ENCODE assay signal across 15 cellular contexts in the genomic region with DNA sequence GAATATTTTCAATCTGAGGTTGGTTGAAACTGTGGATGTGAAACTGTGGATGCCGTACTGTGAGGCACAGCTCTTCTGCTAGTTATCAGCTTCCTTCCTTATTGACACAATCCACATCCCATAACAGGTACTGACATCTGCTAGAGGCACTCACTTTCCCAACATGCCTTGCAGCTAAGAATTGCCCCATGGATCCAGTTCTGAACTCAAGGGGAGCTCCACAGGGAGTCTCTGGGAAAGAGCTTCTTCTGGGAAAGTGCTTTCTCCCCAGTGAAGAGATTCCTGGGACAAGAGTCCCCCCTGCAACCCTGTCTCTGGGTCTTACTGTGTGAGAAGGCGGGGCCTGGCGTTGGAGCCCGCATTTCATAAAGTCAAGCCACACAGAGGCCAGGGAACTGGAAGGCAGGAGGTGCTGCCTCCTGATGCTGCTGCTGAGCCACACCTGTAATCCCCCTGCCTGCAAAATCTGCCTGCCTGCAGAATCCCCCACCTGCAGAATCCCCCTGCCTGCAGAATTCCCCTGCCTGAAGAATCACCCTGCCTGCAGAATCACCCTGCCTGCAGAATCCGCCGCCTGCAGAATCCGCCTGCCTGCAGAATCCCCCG.
DNase-seq lines count a peak whose midpoint lies in the region; ATAC-seq, FAIRE-seq and TF ChIP-seq lines count a peak whose summit lies in the region.
"Had no signal": no experiment of that assay in that cellular context is flagged by ENCODE, and none has a peak within 500 bp of the region (broad histone marks: within the 10 kb centered on the region; RNA-seq: fewer than 3 reads in every experiment).

No MANE protein-coding gene starts in this region.

- no peaks in the 10 kb centered on the region for H3K9me3 ChIP-seq in A549
- H3K9me3 ChIP-seq in HCT116 (ENCODE audit: control insufficient read depth in 1 of 2, insufficient read depth in 1 of 2, low read depth in 1 of 2, low read length in 2 of 2), result no peaks in the 10 kb centered on the region

- no peaks in the 10 kb centered on the region for H3K9me2 ChIP-seq in HCT116 (ENCODE audit: insufficient read depth)

- H3K4me3 ChIP-seq in A549 (no peak overlapping the region), HCT116 (replicated peaks in 1 of 2; ENCODE audit: low read depth in 1 of 2, low read length in 2 of 2) (no peak overlapping the region)

- RAD21 ChIA-PET in HCT116 (lab: Charles Lee; ENCODE audit: low non-redundant PET in 1 of 2, low total read pairs in 2 of 2, uncharacterized antibody in 2 of 2, unreplicated experiment in 2 of 2), result no interaction called here

- BruUV-seq in HCT116 (replicated peaks; lab: Mats Ljungman, UMichigan), result no TSS peak

- CTCF ChIA-PET in A549 (lab: Yijun Ruan, JAX) (interaction anchor here (0.9 to 2.1 kb wide), 5 partner anchors 10 to 179 kb away, joined by 3 to 7 read pairs (median 3); no protein-coding TSS in a partner anchor), HCT116 (lab: Charles Lee) (interaction anchor here (0.6 to 1.4 kb wide), 4 partner anchors 10 to 308 kb away, joined by 3 to 7 read pairs (median 4); no protein-coding TSS in a partner anchor)

- POLR2A ChIA-PET in A549 (lab: Yijun Ruan, JAX), result no interaction called here
- POLR2A ChIA-PET in HCT116 (lab: Charles Lee), result interaction anchor here (0.8 kb wide), 1 partner anchor 12 kb away, joined by 3 read pairs; no protein-coding TSS in a partner anchor

- no peaks in the 10 kb centered on the region for H4K20me1 ChIP-seq in HCT116 (ENCODE audit: insufficient read depth)

- no peaks in the 10 kb centered on the region for H3K27me3 Mint-ChIP-seq in chondrocyte (ENCODE audit: low read depth)

- H3K36me3 ChIP-seq in HCT116 (ENCODE audit: control insufficient read depth in 1 of 2, insufficient read depth in 2 of 2, low read length in 2 of 2), result no peaks in the 10 kb centered on the region

- no peak overlapping the region for H3K27ac Mint-ChIP-seq in chondrocyte (ENCODE audit: unreplicated experiment)
- H3K27ac Mint-ChIP-seq: B cell; CD4-positive, alpha-beta T cell had no signal

- ATAC-seq in A549 (no peak), HCT116 (peak; percentile 61), HG03571 (IDR thresholded peaks at IDR 0.05; ENCODE audit: unreplicated experiment) (no peak), GM18867 (IDR thresholded peaks at IDR 0.05; ENCODE audit: unreplicated experiment) (no peak)
- ATAC-seq: HepG2 had no signal

- H3K27ac ChIP-seq in A549 (peak overlapping the region in 1 of 2 experiments; percentile 49; a peak in 1 of 6 replicates), HCT116 (ENCODE audit: low read depth, low read length) (no peak overlapping the region)

- H3K27me3 ChIP-seq in HCT116 (ENCODE audit: insufficient read depth, low read length), result peaks cover 49% of the 10 kb centered on the region

- peaks cover 31% of the 10 kb centered on the region for H3K4me1 Mint-ChIP-seq in chondrocyte (ENCODE audit: low read depth)
- H3K4me1 Mint-ChIP-seq: B cell had no signal

- TF ChIP-seq POLR2A in A549 (IDR thresholded peaks at IDR 0.05; ENCODE audit: low read length) (no peak), HCT116 (IDR thresholded peaks at IDR 0.05; ENCODE audit: borderline replicate concordance, extremely low read depth, insufficient read depth, insufficient read length) (no peak)

- H3K9me3 Mint-ChIP-seq in chondrocyte (ENCODE audit: low read depth), result no peaks in the 10 kb centered on the region
- H3K9me3 Mint-ChIP-seq: CD4-positive, alpha-beta T cell had no signal

- DNase-seq in A549 (ENCODE audit: low read depth in 1 of 2, low spot score in 1 of 2), result no peak
- no peak for DNase-seq in HCT116 (ENCODE audit: low read depth, low spot score)
- peak; percentile 41 for DNase-seq in chondrocyte (ENCODE audit: low spot score)
- DNase-seq in putamen (ENCODE audit: low spot score), result peak; percentile 2
- DNase-seq in occipital lobe (lab: John Stamatoyannopoulos, UW), result no peak
- no peak for DNase-seq in amygdala (lab: John Stamatoyannopoulos, UW)
- DNase-seq: Calu3; CD4-positive, alpha-beta T cell; DMS 273 treated with DMSO at 0.1 percent for 48 hours; DMS79 had no signal

- no peak overlapping the region for H2AFZ ChIP-seq in HCT116 (ENCODE audit: low read depth, low read length, poor library complexity, severe bottlenecking)

- H3K4me2 ChIP-seq in A549, result no peak overlapping the region; the same call in 2 of the 3 replicates
- H3K4me2 ChIP-seq in HCT116 (ENCODE audit: low read length), result no peak overlapping the region

- peaks cover 53% of the 10 kb centered on the region for H3K4me1 ChIP-seq in A549
- H3K4me1 ChIP-seq in HCT116 (ENCODE audit: control insufficient read depth in 1 of 2, insufficient read depth in 2 of 2, low read length in 2 of 2), result no peaks in the 10 kb centered on the region

- TF ChIP-seq CTCF in A549 (IDR thresholded peaks at IDR 0.05) (no peak), HCT116 (IDR thresholded peaks at IDR 0.05 in 2 of 3, conservative IDR thresholded peaks at IDR 0.05 in 1 of 3; ENCODE audit: borderline replicate concordance in 1 of 3, insufficient read depth in 1 of 3, low read depth in 2 of 3, low read length in 2 of 3) (no peak), chondrocyte (IDR thresholded peaks at IDR 0.05) (no peak)

- intact Hi-C loops in HCT116 (cut with micrococcal nuclease), result no loop called here

- no peak for TF ChIP-seq RAD21 in A549 (conservative IDR thresholded peaks at IDR 0.05 in 1 of 2, IDR thresholded peaks at IDR 0.05 in 1 of 2)
- no peak for TF ChIP-seq RAD21 in HCT116 (IDR thresholded peaks at IDR 0.05; ENCODE audit: low read depth)

- TF ChIP-seq EP300 in A549 (IDR thresholded peaks at IDR 0.05), result no peak

- no peak overlapping the region for H3K9ac ChIP-seq in HCT116 (ENCODE audit: low read length)

- H3K4me3 Mint-ChIP-seq in chondrocyte (ENCODE audit: unreplicated experiment), result no peak overlapping the region
- H3K4me3 Mint-ChIP-seq: B cell; CD4-positive, alpha-beta T cell had no signal

- H3K36me3 Mint-ChIP-seq in chondrocyte (ENCODE audit: low read depth), result peaks cover 3% of the 10 kb centered on the region

- WGBS in A549 (ENCODE audit: missing lambda C conversion rate), result 87% methylated on average over 4 of the region's 8 CpGs

- no peaks in the 10 kb centered on the region for H3K79me2 ChIP-seq in HCT116 (ENCODE audit: insufficient read depth, low read length)

- peak; percentile 28 for FAIRE-seq in A549 (lab: Jason Lieb, UNC)
- FAIRE-seq: GM12891, HepG2 had no signal

TF ChIP-seq in A549, 52 proteins besides CTCF, POLR2A, EP300 and RAD21 (continues in another document):
- TF ChIP-seq POLR2AphosphoS2 (conservative IDR thresholded peaks at IDR 0.05; ENCODE audit: low read length) (no peak), FOXS1 (CRISPR knock-in tag; IDR thresholded peaks at IDR 0.05) (no peak), ZSCAN20 (CRISPR knock-in tag; IDR thresholded peaks at IDR 0.05) (no peak), HDAC2 (IDR thresholded peaks at IDR 0.05) (no peak), KDM1A (IDR thresholded peaks at IDR 0.05; ENCODE audit: low read depth) (no peak), EHMT2 (IDR thresholded peaks at IDR 0.05; ENCODE audit: low read depth) (no peak), PHF8 (IDR thresholded peaks at IDR 0.05; ENCODE audit: borderline replicate concordance, low read depth) (no peak), ZC3H11A (IDR thresholded peaks at IDR 0.05) (no peak)

TF ChIP-seq in HCT116, 20 proteins besides CTCF, POLR2A, EP300 and RAD21:
- no peak for TF ChIP-seq CBX3 (IDR thresholded peaks at IDR 0.05; ENCODE audit: low read depth)

Comparison
In these comparisons a context has a peak if more than half of its experiments do, and no peak if none do; other contexts are left out.
1. DNase-seq: peak in chondrocyte (single experiment) and putamen (single experiment); none in A549 (0 of 2), HCT116 (single experiment), occipital lobe (single experiment) and amygdala (0 of 56).